ENCODE assay signal across 13 cellular contexts in genomic region chr16:30724641-30725464, GRCh38. TPM values are rescaled to one million over a fixed set of nuclear protein-coding genes. Genes with fewer than 3 reads are reported as not detected.
DNase-seq lines count a peak whose midpoint lies in the region; ATAC-seq, FAIRE-seq and TF ChIP-seq lines count a peak whose summit lies in the region.
"Had no signal": no experiment of that assay in that cellular context is flagged by ENCODE, and none has a peak within 500 bp of the region (broad histone marks: within the 10 kb centered on the region; RNA-seq: fewer than 3 reads in every experiment).

No MANE protein-coding gene starts in this region.

- 79% methylated on average over 23 of the region's 23 CpGs for WGBS in GM12878 (ENCODE audit: insufficient coverage, insufficient replicate concordance, low lambda C conversion rate, missing lambda C conversion rate)
- WGBS in lung, 2 donors, result 58 to 75% methylated on average over 23 of the region's 23 CpGs
- WGBS in transverse colon (ENCODE audit: low coverage in 1 of 2), 2 donors, result 43 to 58% methylated on average over 7 to 23 of the region's 23 CpGs

- no peak overlapping the region for H3K9ac ChIP-seq in GM12878 (ENCODE audit: control insufficient read depth, insufficient read depth, low read length)

- H3K4me1 Mint-ChIP-seq in MCF 10A (ENCODE audit: insufficient read depth, unreplicated experiment) (peaks cover 5% of the 10 kb centered on the region), type B pancreatic cell (ENCODE audit: unreplicated experiment) (no peaks in the 10 kb centered on the region)
- H3K4me1 Mint-ChIP-seq in activated T-helper 1 cell treated with anti-CD3 and anti-CD28 coated beads, Interleukin-12 subunit alpha, Interleukin-12 subunit beta, Interleukin-2, Interleukin-4 antibody, amounts not matched to agents 30 ng/mL and 10 ng/mL and 1 ng/mL, durations not matched to agents 14 hours and 24 hours and 36 hours (ENCODE audit: low read depth), result peaks cover 10% of the 10 kb centered on the region

- TF ChIP-seq EP300 in GM12878 (IDR thresholded peaks at IDR 0.05; ENCODE audit: borderline replicate concordance in 1 of 2, control insufficient read depth in 1 of 2, low read depth in 2 of 2, low read length in 2 of 2), result no peak
- no peak for TF ChIP-seq EP300 in transverse colon (IDR thresholded peaks at IDR 0.05; ENCODE audit: low read depth)

- intact Hi-C loops in MCF 10A (cut with micrococcal nuclease), result no loop called here
- intact Hi-C loops in breast epithelium (cut with DNase I; ENCODE audit: low total_unique reads), result no loop called here
- intact Hi-C loops in GM12878 (cut with micrococcal nuclease; ENCODE audit: unreplicated experiment), result no loop called here
- intact Hi-C loops in transverse colon (cut with DNase I; ENCODE audit: low total_unique reads), result no loop called here
- intact Hi-C loops in activated T-helper 1 cell treated with anti-CD3 and anti-CD28 coated beads, Interleukin-12 subunit alpha, Interleukin-12 subunit beta, Interleukin-2, Interleukin-4 antibody, amounts not matched to agents 30 ng/mL and 10 ng/mL and 1 ng/mL, durations not matched to agents 14 hours and 24 hours and 36 hours (cut with micrococcal nuclease), result no loop called here
- intact Hi-C loops in vagina (cut with DNase I), result no loop called here

- no peak for TF ChIP-seq RAD21 in GM12878 (IDR thresholded peaks at IDR 0.05; ENCODE audit: insufficient read depth, low read depth, low read length)

- in situ Hi-C loops in GM12878 (cut with MboI) (no loop called here), transverse colon (cut with MboI; ENCODE audit: low pct_ligation_motif_present in 1 of 4, low pct_unique_long_range_greater_than_20kb in 1 of 4, low sequenced_read_pairs in 3 of 4) (no loop called here)

- CTCF ChIA-PET in MCF 10A (lab: Yijun Ruan, JAX), result interaction anchor here (0.7 kb wide), 2 partner anchors 28 to 430 kb away, joined by 3 to 4 read pairs; no protein-coding TSS in a partner anchor
- CTCF ChIA-PET in GM12878 (lab: Yijun Ruan, JAX), result interaction anchor here (0.5 to 1.7 kb wide), 2 partner anchors 31 to 89 kb away, joined by 3 to 4 read pairs; no protein-coding TSS in a partner anchor

- H4K20me1 ChIP-seq in GM12878 (ENCODE audit: control insufficient read depth, insufficient read depth), result no peaks in the 10 kb centered on the region

- RAD21 ChIA-PET in GM12878 (lab: Charles Lee; ENCODE audit: unreplicated experiment), result no interaction called here

- TF ChIP-seq POLR2A in breast epithelium (IDR thresholded peaks at IDR 0.05) (no peak), GM12878 (IDR thresholded peaks at IDR 0.05; ENCODE audit: low read depth, low read length) (peak; percentile 56; the same call in 1 of the 2 replicates), transverse colon (IDR thresholded peaks at IDR 0.05) (no peak), vagina (IDR thresholded peaks at IDR 0.05) (no peak)

- H3K36me3 Mint-ChIP-seq in MCF 10A (ENCODE audit: insufficient read depth, unreplicated experiment) (peaks cover 90% of the 10 kb centered on the region), type B pancreatic cell (peaks cover 59% of the 10 kb centered on the region)
- H3K36me3 Mint-ChIP-seq in activated T-helper 1 cell treated with anti-CD3 and anti-CD28 coated beads, Interleukin-12 subunit alpha, Interleukin-12 subunit beta, Interleukin-2, Interleukin-4 antibody, amounts not matched to agents 30 ng/mL and 10 ng/mL and 1 ng/mL, durations not matched to agents 14 hours and 24 hours and 36 hours (ENCODE audit: low read depth), result peaks cover 70% of the 10 kb centered on the region

- ATAC-seq in GM12878, result no peak
- peak; percentile 48 for ATAC-seq in lung (ENCODE audit: insufficient read depth, low FRiP score)
- ATAC-seq: HCT116 had no signal

- POLR2A ChIA-PET in MCF 10A (lab: Yijun Ruan, JAX), result interaction anchor here (1.1 to 1.7 kb wide), 3 partner anchors 13 to 23 kb away, joined by 4 to 5 read pairs (median 5); partner anchors contain the start of gene PHKG2
- POLR2A ChIA-PET in GM12878 (lab: Charles Lee), result no interaction called here

- TF ChIP-seq CTCF in MCF 10A (IDR thresholded peaks at IDR 0.05; ENCODE audit: unreplicated experiment) (no peak), breast epithelium (IDR thresholded peaks at IDR 0.05) (no peak), GM12878 (IDR thresholded peaks at IDR 0.05 in 2 of 3, conservative IDR thresholded peaks at IDR 0.05 in 1 of 3; ENCODE audit: control insufficient read depth in 2 of 3, extremely low read depth in 1 of 3, insufficient read depth in 1 of 3, low read depth in 3 of 3, low read length in 3 of 3) (no peak), lung (IDR thresholded peaks at IDR 0.05; ENCODE audit: control extremely low read depth, extremely low read depth) (no peak), transverse colon (IDR thresholded peaks at IDR 0.05) (no peak), type B pancreatic cell (conservative IDR thresholded peaks at IDR 0.05) (no peak), vagina (IDR thresholded peaks at IDR 0.05) (no peak)

- H3K27me3 ChIP-seq in breast epithelium, result no peaks in the 10 kb centered on the region
- H3K27me3 ChIP-seq in GM12878 (replicated peaks in 1 of 2; ENCODE audit: control insufficient read depth in 2 of 2, insufficient read depth in 2 of 2, low read length in 1 of 2), result no peaks in the 10 kb centered on the region
- no peaks in the 10 kb centered on the region for H3K27me3 ChIP-seq in lung (ENCODE audit: control insufficient read depth, insufficient read depth)
- no peaks in the 10 kb centered on the region for H3K27me3 ChIP-seq in transverse colon
- no peaks in the 10 kb centered on the region for H3K27me3 ChIP-seq in vagina

- H3K36me3 ChIP-seq in breast epithelium (peaks cover 32% of the 10 kb centered on the region), GM12878 (ENCODE audit: control insufficient read depth in 2 of 2, insufficient read depth in 2 of 2, low read length in 1 of 2) (peaks cover 47 to 49% of the 10 kb centered on the region in 2 experiments), lung (ENCODE audit: control insufficient read depth in 2 of 2, insufficient read depth in 2 of 2, low read length in 2 of 2) (peaks cover 43 to 66% of the 10 kb centered on the region in 2 donors), transverse colon (peaks cover 0 to 66% (median 34%) of the 10 kb centered on the region in 4 donors), vagina (peaks cover 3 to 82% of the 10 kb centered on the region in 2 donors)

- FAIRE-seq in GM12878 (lab: Jason Lieb, UNC), result no peak
- FAIRE-seq: colon had no signal

- H3K27ac ChIP-seq in breast epithelium (no peak overlapping the region), GM12878 (ENCODE audit: control insufficient read depth, insufficient read depth) (no peak overlapping the region), lung (ENCODE audit: low read depth in 1 of 2, low read length in 1 of 2) (peak overlapping the region in 1 of 2 donors; percentile 61), transverse colon (peak overlapping the region; percentile 71 to 81 (median 77)), vagina (no peak overlapping the region)
- H3K27ac ChIP-seq: thoracic aorta had no signal

- no peaks in the 10 kb centered on the region for H3K27me3 Mint-ChIP-seq in MCF 10A (ENCODE audit: insufficient read depth, unreplicated experiment)
- H3K27me3 Mint-ChIP-seq in type B pancreatic cell, result no peaks in the 10 kb centered on the region
- H3K27me3 Mint-ChIP-seq in activated T-helper 1 cell treated with anti-CD3 and anti-CD28 coated beads, Interleukin-12 subunit alpha, Interleukin-12 subunit beta, Interleukin-2, Interleukin-4 antibody, amounts not matched to agents 30 ng/mL and 10 ng/mL and 1 ng/mL, durations not matched to agents 14 hours and 24 hours and 36 hours (ENCODE audit: insufficient read depth), result no peaks in the 10 kb centered on the region

- peaks cover 0 to 5% of the 10 kb centered on the region in 2 donors for H3K4me1 ChIP-seq in breast epithelium
- H3K4me1 ChIP-seq in GM12878 (ENCODE audit: control insufficient read depth, insufficient read depth, low read length), result no peaks in the 10 kb centered on the region
- no peaks in the 10 kb centered on the region for H3K4me1 ChIP-seq in lung (ENCODE audit: control insufficient read depth in 2 of 2, insufficient read depth in 2 of 2, low read length in 2 of 2)
- peaks cover 4 to 38% (median 21%) of the 10 kb centered on the region in 4 donors for H3K4me1 ChIP-seq in transverse colon
- no peaks in the 10 kb centered on the region for H3K4me1 ChIP-seq in vagina

- H3K4me3 Mint-ChIP-seq in MCF 10A (ENCODE audit: unreplicated experiment), result no peak overlapping the region
- H3K4me3 Mint-ChIP-seq in type B pancreatic cell, result no peak overlapping the region
- no peak overlapping the region for H3K4me3 Mint-ChIP-seq in activated T-helper 1 cell treated with anti-CD3 and anti-CD28 coated beads, Interleukin-12 subunit alpha, Interleukin-12 subunit beta, Interleukin-2, Interleukin-4 antibody, amounts not matched to agents 30 ng/mL and 10 ng/mL and 1 ng/mL, durations not matched to agents 14 hours and 24 hours and 36 hours

- H3K9me3 Mint-ChIP-seq in MCF 10A (ENCODE audit: unreplicated experiment) (no peaks in the 10 kb centered on the region), type B pancreatic cell (no peaks in the 10 kb centered on the region)
- H3K9me3 Mint-ChIP-seq in activated T-helper 1 cell treated with anti-CD3 and anti-CD28 coated beads, Interleukin-12 subunit alpha, Interleukin-12 subunit beta, Interleukin-2, Interleukin-4 antibody, amounts not matched to agents 30 ng/mL and 10 ng/mL and 1 ng/mL, durations not matched to agents 14 hours and 24 hours and 36 hours, result no peaks in the 10 kb centered on the region

- no peak overlapping the region for H3K4me2 ChIP-seq in GM12878 (ENCODE audit: control insufficient read depth, insufficient read depth)

- SMC1A ChIA-PET in GM12878 (lab: Charles Lee; ENCODE audit: uncharacterized antibody, unreplicated experiment), result no interaction called here

- H3K27ac Mint-ChIP-seq in MCF 10A (ENCODE audit: low read depth, unreplicated experiment) (peak overlapping the region; percentile 7), type B pancreatic cell (no peak overlapping the region)
- H3K27ac Mint-ChIP-seq in activated T-helper 1 cell treated with anti-CD3 and anti-CD28 coated beads, Interleukin-12 subunit alpha, Interleukin-12 subunit beta, Interleukin-2, Interleukin-4 antibody, amounts not matched to agents 30 ng/mL and 10 ng/mL and 1 ng/mL, durations not matched to agents 14 hours and 24 hours and 36 hours, result no peak overlapping the region

- H3K4me3 ChIP-seq in breast epithelium (no peak overlapping the region), GM12878 (no peak overlapping the region), lung (no peak overlapping the region), transverse colon (no peak overlapping the region), vagina (no peak overlapping the region)
- H3K4me3 ChIP-seq: thoracic aorta had no signal

- no peaks in the 10 kb centered on the region for H3K79me2 ChIP-seq in GM12878 (ENCODE audit: control insufficient read depth, insufficient read depth, low read length)

- BruUV-seq in MCF 10A (replicated peaks; lab: Mats Ljungman, UMichigan), result no TSS peak
- BruUV-seq in GM12878 (replicated peaks; lab: Mats Ljungman, UMichigan), result no TSS peak

- DNase-seq in MCF 10A (ENCODE audit: unreplicated experiment) (no peak), breast epithelium (ENCODE audit: low spot score in 2 of 2) (no peak), GM12878 (ENCODE audit: low read depth, low spot score) (no peak), lung (ENCODE audit: low spot score) (no peak), transverse colon (peak; percentile 72), type B pancreatic cell (ENCODE audit: extremely low spot score, unreplicated experiment) (no peak), vagina (ENCODE audit: extremely low spot score in 2 of 2) (no peak)
- DNase-seq in activated T-helper 1 cell treated with anti-CD3 and anti-CD28 coated beads, Interleukin-12 subunit alpha, Interleukin-12 subunit beta, Interleukin-2, Interleukin-4 antibody, amounts not matched to agents 30 ng/mL and 10 ng/mL and 1 ng/mL, durations not matched to agents 14 hours and 24 hours and 36 hours (ENCODE audit: low spot score), result no peak
- DNase-seq: NCI-H748 treated with DMSO at 0.1 percent for 48 hours, T1000 had no signal

- no peak overlapping the region for H2AFZ ChIP-seq in GM12878 (ENCODE audit: control insufficient read depth, low read depth, low read length)

- no peaks in the 10 kb centered on the region for H3K9me3 ChIP-seq in breast epithelium
- H3K9me3 ChIP-seq in GM12878 (replicated peaks; ENCODE audit: control insufficient read depth, insufficient read depth, low read length), result no peaks in the 10 kb centered on the region
- H3K9me3 ChIP-seq in lung (ENCODE audit: control insufficient read depth in 2 of 2, insufficient read depth in 1 of 2, low read length in 1 of 2), result no peaks in the 10 kb centered on the region
- no peaks in the 10 kb centered on the region for H3K9me3 ChIP-seq in transverse colon
- no peaks in the 10 kb centered on the region for H3K9me3 ChIP-seq in vagina
- H3K9me3 ChIP-seq: thoracic aorta had no signal

RNA-seq across cellular contexts. Expression of gene PHKG2, which starts 23.4 kb away (rescaled TPM):
- 28.0 and 28.4 TPM in 2 replicates for total RNA-seq in MCF 10A (2022)
- total RNA-seq in breast epithelium, result 10 to 100 TPM; 28.5 to 38.8 (median 35.7) TPM
- 38.4 and 43.6 TPM in 2 replicates for total RNA-seq in GM12878 (2013; cell fraction: nucleolus; rRNA removed)
- 41.8 and 43.9 TPM in 2 replicates for total RNA-seq in GM12878 (2014; rRNA removed)
- total RNA-seq in GM12878 (2014; rRNA removed; fragmentation: Illumina TruSeq; extraction: Trizol), result 18.3 and 19.7 TPM in 2 replicates
- total RNA-seq in GM12878 (2021), result 35.8 and 38.0 TPM in 2 replicates
- polyA plus RNA-seq in GM12878 (2011; ENCODE audit: low read depth), result 16.3 TPM
- polyA plus RNA-seq in GM12878 (2011; rRNA removed), result 26.6 and 36.1 TPM in 2 replicates
- 42.5 and 54.9 TPM in 2 replicates for polyA plus RNA-seq in GM12878 (2011; cell fraction: cytosol; rRNA removed)
- 131 and 156 TPM in 2 replicates for polyA plus RNA-seq in GM12878 (2011; cell fraction: nucleus; rRNA removed)
- 26.0 and 30.1 TPM in 2 replicates for polyA plus RNA-seq in GM12878 (2012)
- polyA plus RNA-seq in GM12878 (2014; fragmentation: Illumina TruSeq; extraction: Trizol), result 26.0 and 36.4 TPM in 2 replicates
- 1 to 10 TPM; 5.2 to 8.8 TPM for polyA plus RNA-seq in GM12878 (2014; fragmentation: Nextera tagmentation; extraction: Ambion mirVana)
- 47.4 and 54.2 TPM in 2 replicates for polyA plus RNA-seq in GM12878 (2014; rRNA removed)
- 10 to 100 TPM; 47.3 to 50.1 TPM for polyA plus RNA-seq in GM12878 (2016; fragmentation: Nextera tagmentation; extraction: Ambion mirVana)
- polyA minus RNA-seq in GM12878 (2011; rRNA and poly(A)+ RNA removed), result 25.9 and 39.8 TPM in 2 replicates
- polyA minus RNA-seq in GM12878 (2011; cell fraction: cytosol; rRNA and poly(A)+ RNA removed), result 12.4 and 13.7 TPM in 2 replicates
- polyA minus RNA-seq in GM12878 (2011; cell fraction: nucleus; rRNA and poly(A)+ RNA removed), result 22.2 and 47.6 TPM in 2 replicates
- 10 to 100 TPM; 12.2 to 35.2 TPM for total RNA-seq in lung
- 10 to 100 TPM; 28.1 to 37.4 TPM for polyA plus RNA-seq in lung
- total RNA-seq in transverse colon, result 100 to 1,000 TPM in 1 of 4 donors, 10 to 100 TPM in 3; 41.1 to 152 (median 66.4) TPM
- 41.5 and 42.4 TPM in 2 replicates for total RNA-seq in type B pancreatic cell (ENCODE audit: low replicate concordance)
- 42.4 and 43.6 TPM in 2 replicates for total RNA-seq in activated T-helper 1 cell treated with anti-CD3 and anti-CD28 coated beads, Interleukin-12 subunit alpha, Interleukin-12 subunit beta, Interleukin-2, Interleukin-4 antibody, amounts not matched to agents 30 ng/mL and 10 ng/mL and 1 ng/mL, durations not matched to agents 14 hours and 24 hours and 36 hours
- 32.9 TPM for total RNA-seq in vagina

RNA-seq across cellular contexts. Expression of gene SRCAP, which starts 25.9 kb away (rescaled TPM):
- 52.3 and 60.7 TPM in 2 replicates for total RNA-seq in MCF 10A (2022)
- total RNA-seq in breast epithelium, result 10 to 100 TPM; 19.0 to 24.9 (median 20.8) TPM
- total RNA-seq in GM12878 (2013; cell fraction: nucleolus; rRNA removed), result 32.7 and 35.5 TPM in 2 replicates
- total RNA-seq in GM12878 (2014; rRNA removed), result 12.0 and 12.8 TPM in 2 replicates
- 3.3 and 4.0 TPM in 2 replicates for total RNA-seq in GM12878 (2014; rRNA removed; fragmentation: Illumina TruSeq; extraction: Trizol)
- 48.1 and 58.4 TPM in 2 replicates for total RNA-seq in GM12878 (2021)
- 6.8 TPM for polyA plus RNA-seq in GM12878 (2011; ENCODE audit: low read depth)
- polyA plus RNA-seq in GM12878 (2011; rRNA removed), result 1.7 and 2.6 TPM in 2 replicates
- polyA plus RNA-seq in GM12878 (2011; cell fraction: cytosol; rRNA removed), result 2.0 and 2.9 TPM in 2 replicates
- 20.1 and 27.5 TPM in 2 replicates for polyA plus RNA-seq in GM12878 (2011; cell fraction: nucleus; rRNA removed)
- 12.1 and 17.7 TPM in 2 replicates for polyA plus RNA-seq in GM12878 (2012)
- polyA plus RNA-seq in GM12878 (2014; fragmentation: Illumina TruSeq; extraction: Trizol), result 7.1 and 11.2 TPM in 2 replicates
- polyA plus RNA-seq in GM12878 (2014; fragmentation: Nextera tagmentation; extraction: Ambion mirVana), result under 1 TPM; 0.24 to 0.31 TPM
- polyA plus RNA-seq in GM12878 (2014; rRNA removed), result 12.5 and 22.3 TPM in 2 replicates
- polyA plus RNA-seq in GM12878 (2016; fragmentation: Nextera tagmentation; extraction: Ambion mirVana), result 10 to 100 TPM; 35.7 to 45.8 TPM
- 10.6 TPM in 2 replicates for polyA minus RNA-seq in GM12878 (2011; rRNA and poly(A)+ RNA removed)
- polyA minus RNA-seq in GM12878 (2011; cell fraction: cytosol; rRNA and poly(A)+ RNA removed), result 14.4 and 16.1 TPM in 2 replicates
- 12.8 and 23.9 TPM in 2 replicates for polyA minus RNA-seq in GM12878 (2011; cell fraction: nucleus; rRNA and poly(A)+ RNA removed)
- 10 to 100 TPM; 45.9 to 61.0 TPM for total RNA-seq in lung
- polyA plus RNA-seq in lung, result 10 to 100 TPM; 13.4 to 16.7 TPM
- total RNA-seq in transverse colon, result 100 to 1,000 TPM in 1 of 4 donors, 10 to 100 TPM in 3; 43.8 to 135 (median 71.3) TPM
- 62.8 and 73.5 TPM in 2 replicates for total RNA-seq in type B pancreatic cell (ENCODE audit: low replicate concordance)
- 91.1 and 93.4 TPM in 2 replicates for total RNA-seq in activated T-helper 1 cell treated with anti-CD3 and anti-CD28 coated beads, Interleukin-12 subunit alpha, Interleukin-12 subunit beta, Interleukin-2, Interleukin-4 antibody, amounts not matched to agents 30 ng/mL and 10 ng/mL and 1 ng/mL, durations not matched to agents 14 hours and 24 hours and 36 hours
- total RNA-seq in vagina, result 28.5 TPM

RNA-seq across cellular contexts. Expression of gene CFAP119, which starts 37.0 kb away (rescaled TPM):
- total RNA-seq in MCF 10A (2022), result 4.8 and 5.2 TPM in 2 replicates
- 10 to 100 TPM in 2 of 3 donors, 1 to 10 TPM in 1; 1.4 to 17.1 (median 13.4) TPM for total RNA-seq in breast epithelium
- total RNA-seq in GM12878 (2013; cell fraction: nucleolus; rRNA removed), result 3.5 and 5.5 TPM in 2 replicates
- 4.3 and 6.2 TPM in 2 replicates for total RNA-seq in GM12878 (2014; rRNA removed)
- total RNA-seq in GM12878 (2014; rRNA removed; fragmentation: Illumina TruSeq; extraction: Trizol), result 2.2 and 4.2 TPM in 2 replicates
- 5.8 and 7.3 TPM in 2 replicates for total RNA-seq in GM12878 (2021)
- polyA plus RNA-seq in GM12878 (2011; ENCODE audit: low read depth), result 3.2 TPM
- polyA plus RNA-seq in GM12878 (2011; rRNA removed), result 3.4 and 3.6 TPM in 2 replicates
- 4.8 and 7.6 TPM in 2 replicates for polyA plus RNA-seq in GM12878 (2011; cell fraction: cytosol; rRNA removed)
- 29.5 and 32.9 TPM in 2 replicates for polyA plus RNA-seq in GM12878 (2011; cell fraction: nucleus; rRNA removed)
- polyA plus RNA-seq in GM12878 (2012), result 3.7 and 5.4 TPM in 2 replicates
- polyA plus RNA-seq in GM12878 (2014; fragmentation: Illumina TruSeq; extraction: Trizol), result 0.52 and 4.2 TPM in 2 replicates
- 1 to 10 TPM; 3.2 to 3.9 TPM for polyA plus RNA-seq in GM12878 (2014; fragmentation: Nextera tagmentation; extraction: Ambion mirVana)
- polyA plus RNA-seq in GM12878 (2014; rRNA removed), result 9.4 and 12.9 TPM in 2 replicates
- polyA plus RNA-seq in GM12878 (2016; fragmentation: Nextera tagmentation; extraction: Ambion mirVana), result 1 to 10 TPM; 6.7 to 8.7 TPM
- 1.1 and 1.6 TPM in 2 replicates for polyA minus RNA-seq in GM12878 (2011; rRNA and poly(A)+ RNA removed)
- 1.5 and 3.6 TPM in 2 replicates for polyA minus RNA-seq in GM12878 (2011; cell fraction: cytosol; rRNA and poly(A)+ RNA removed)
- polyA minus RNA-seq in GM12878 (2011; cell fraction: nucleus; rRNA and poly(A)+ RNA removed), result 3.9 and 5.3 TPM in 2 replicates
- total RNA-seq in lung, result 10 to 100 TPM in 1 of 2 donors, 1 to 10 TPM in 1; 7.3 to 29.5 TPM
- 10 to 100 TPM; 13.8 to 19.7 TPM for polyA plus RNA-seq in lung
- 10 to 100 TPM in 1 of 4 donors, 1 to 10 TPM in 3; 3.3 to 15.5 (median 6.0) TPM for total RNA-seq in transverse colon
- 14.2 and 15.0 TPM in 2 replicates for total RNA-seq in type B pancreatic cell (ENCODE audit: low replicate concordance)
- total RNA-seq in activated T-helper 1 cell treated with anti-CD3 and anti-CD28 coated beads, Interleukin-12 subunit alpha, Interleukin-12 subunit beta, Interleukin-2, Interleukin-4 antibody, amounts not matched to agents 30 ng/mL and 10 ng/mL and 1 ng/mL, durations not matched to agents 14 hours and 24 hours and 36 hours, result 4.4 and 5.6 TPM in 2 replicates
- total RNA-seq in vagina, result 1.7 TPM

RNA-seq across cellular contexts. Expression of gene RNF40, which starts 37.3 kb away (rescaled TPM):
- total RNA-seq in MCF 10A (2022), result 78.0 and 85.0 TPM in 2 replicates
- 10 to 100 TPM; 77.0 to 84.7 (median 77.3) TPM for total RNA-seq in breast epithelium
- 82.9 and 87.4 TPM in 2 replicates for total RNA-seq in GM12878 (2013; cell fraction: nucleolus; rRNA removed)
- 59.0 and 61.7 TPM in 2 replicates for total RNA-seq in GM12878 (2014; rRNA removed)
- 32.7 and 40.7 TPM in 2 replicates for total RNA-seq in GM12878 (2014; rRNA removed; fragmentation: Illumina TruSeq; extraction: Trizol)
- 76.8 and 84.7 TPM in 2 replicates for total RNA-seq in GM12878 (2021)
- polyA plus RNA-seq in GM12878 (2011; ENCODE audit: low read depth), result 21.7 TPM
- 38.0 and 64.5 TPM in 2 replicates for polyA plus RNA-seq in GM12878 (2011; rRNA removed)
- 46.3 and 55.2 TPM in 2 replicates for polyA plus RNA-seq in GM12878 (2011; cell fraction: cytosol; rRNA removed)
- polyA plus RNA-seq in GM12878 (2011; cell fraction: nucleus; rRNA removed), result 89.1 and 96.4 TPM in 2 replicates
- polyA plus RNA-seq in GM12878 (2012), result 38.1 and 38.2 TPM in 2 replicates
- polyA plus RNA-seq in GM12878 (2014; fragmentation: Illumina TruSeq; extraction: Trizol), result 55.1 and 57.7 TPM in 2 replicates
- 1 to 10 TPM; 3.7 to 8.0 TPM for polyA plus RNA-seq in GM12878 (2014; fragmentation: Nextera tagmentation; extraction: Ambion mirVana)
- 43.2 and 55.6 TPM in 2 replicates for polyA plus RNA-seq in GM12878 (2014; rRNA removed)
- 10 to 100 TPM; 93.2 to 97.6 TPM for polyA plus RNA-seq in GM12878 (2016; fragmentation: Nextera tagmentation; extraction: Ambion mirVana)
- 61.7 and 73.7 TPM in 2 replicates for polyA minus RNA-seq in GM12878 (2011; rRNA and poly(A)+ RNA removed)
- polyA minus RNA-seq in GM12878 (2011; cell fraction: cytosol; rRNA and poly(A)+ RNA removed), result 24.1 and 31.3 TPM in 2 replicates
- polyA minus RNA-seq in GM12878 (2011; cell fraction: nucleus; rRNA and poly(A)+ RNA removed), result 30.2 and 46.3 TPM in 2 replicates
- 100 to 1,000 TPM in 1 of 2 donors, 10 to 100 TPM in 1; 77.6 to 103 TPM for total RNA-seq in lung
- 10 to 100 TPM; 54.1 to 80.4 TPM for polyA plus RNA-seq in lung
- total RNA-seq in transverse colon, result 100 to 1,000 TPM in 1 of 4 donors, 10 to 100 TPM in 3; 55.3 to 105 (median 77.8) TPM
- total RNA-seq in type B pancreatic cell (ENCODE audit: low replicate concordance), result 107 and 131 TPM in 2 replicates
- 98.2 and 98.5 TPM in 2 replicates for total RNA-seq in activated T-helper 1 cell treated with anti-CD3 and anti-CD28 coated beads, Interleukin-12 subunit alpha, Interleukin-12 subunit beta, Interleukin-2, Interleukin-4 antibody, amounts not matched to agents 30 ng/mL and 10 ng/mL and 1 ng/mL, durations not matched to agents 14 hours and 24 hours and 36 hours
- total RNA-seq in vagina, result 60.9 TPM

Comparison
In these comparisons a context has a peak if more than half of its experiments do, and no peak if none do; other contexts are left out.
1. H3K27ac ChIP-seq: peak in transverse colon (4 of 4); none in breast epithelium (0 of 2), GM12878 (single experiment) and vagina (single experiment).